ENCODE assay signal across 8 cellular contexts in the genomic region with DNA sequence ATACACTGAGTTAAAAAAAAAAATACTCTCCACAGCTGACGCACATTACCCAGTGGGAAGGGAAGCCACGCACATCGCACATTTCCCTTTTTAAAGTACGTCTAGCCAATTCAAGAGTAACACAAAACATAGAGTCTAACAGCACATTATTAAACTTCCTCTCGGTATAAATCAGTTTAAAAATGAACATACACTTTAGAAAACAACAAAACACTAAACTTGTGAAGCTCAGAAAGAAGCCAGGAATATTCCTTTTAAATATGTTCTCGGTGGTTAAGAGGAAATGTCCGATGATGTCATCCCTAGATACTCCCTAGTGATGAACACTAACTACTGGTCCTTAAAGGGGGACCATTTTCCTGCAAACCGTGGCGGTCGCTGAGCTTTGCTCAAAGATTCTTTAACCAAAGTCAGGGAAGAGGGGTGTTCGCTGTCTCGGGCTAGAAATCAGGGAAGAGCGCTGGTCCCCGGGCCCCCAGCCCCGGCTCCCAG. TPM values are rescaled to one million over a fixed set of nuclear protein-coding genes. Genes with fewer than 3 reads are reported as not detected.
A peak's percentile ranks its signal among the peaks of the same experiment; 100 is the strongest.
DNase-seq lines count a peak whose midpoint lies in the region; ATAC-seq, FAIRE-seq and TF ChIP-seq lines count a peak whose summit lies in the region.

No MANE protein-coding gene starts in this region.

- H3K9me3 Mint-ChIP-seq in activated naive CD8-positive, alpha-beta T cell treated with anti-CD3 and anti-CD28 coated beads, Interleukin-2, amount 10 ng/mL, durations not matched to agents 7 days and 5 days = peaks cover 7% of the 10 kb centered on the region

- DNase-seq in AG20443 (ENCODE audit: low spot score) = peak; percentile 46
- no peak for DNase-seq in GM18507 (ENCODE audit: extremely low spot score, insufficient read length, low read depth)
- DNase-seq in NCI-H2081 (lab: John Stamatoyannopoulos, UW) = peak; percentile 53 to 77
- no peak for DNase-seq in activated naive CD8-positive, alpha-beta T cell treated with anti-CD3 and anti-CD28 coated beads, Interleukin-2, amount 10 ng/mL, durations not matched to agents 7 days and 5 days
- peak; percentile 30 to 38 for DNase-seq in cardiac muscle cell (ENCODE audit: low read depth in 1 of 2, low spot score in 1 of 2)
- peak; percentile 45 for DNase-seq in pons (ENCODE audit: low spot score)
- no peak for DNase-seq in posterior vena cava (ENCODE audit: low spot score)

- POLR2A ChIA-PET in activated naive CD8-positive, alpha-beta T cell treated with anti-CD3 and anti-CD28 coated beads, Interleukin-2, amount 10 ng/mL, durations not matched to agents 7 days and 5 days (lab: Charles Lee) = interaction anchor here (1.0 to 1.6 kb wide), 4 partner anchors 10 to 154 kb away, joined by 3 to 9 read pairs (median 4); partner anchors contain the start of gene DUT

- H3K4me1 ChIP-seq in cardiac muscle cell (ENCODE audit: low read depth) = peaks cover 10% of the 10 kb centered on the region

- peak; percentile 85 for FAIRE-seq in GM18507 (lab: Jason Lieb, UNC)

- H3K27ac Mint-ChIP-seq in activated naive CD8-positive, alpha-beta T cell treated with anti-CD3 and anti-CD28 coated beads, Interleukin-2, amount 10 ng/mL, durations not matched to agents 7 days and 5 days = peak overlapping the region; percentile 80

- H3K4me1 Mint-ChIP-seq in activated naive CD8-positive, alpha-beta T cell treated with anti-CD3 and anti-CD28 coated beads, Interleukin-2, amount 10 ng/mL, durations not matched to agents 7 days and 5 days = peaks cover 21% of the 10 kb centered on the region

- H3K4me3 ChIP-seq in cardiac muscle cell = peak overlapping the region; percentile 83

- H3K27me3 ChIP-seq in cardiac muscle cell = no peaks in the 10 kb centered on the region

- peak overlapping the region; percentile 91 for H3K4me3 Mint-ChIP-seq in activated naive CD8-positive, alpha-beta T cell treated with anti-CD3 and anti-CD28 coated beads, Interleukin-2, amount 10 ng/mL, durations not matched to agents 7 days and 5 days

- no peaks in the 10 kb centered on the region for H3K9me3 ChIP-seq in cardiac muscle cell (ENCODE audit: low read depth)

- TF ChIP-seq CTCF in cardiac muscle cell (IDR thresholded peaks at IDR 0.05; ENCODE audit: low read depth, low read length) = no peak

- peak; percentile 68 for ATAC-seq in HG02938 (IDR thresholded peaks at IDR 0.05; ENCODE audit: unreplicated experiment)
- ATAC-seq in activated naive CD8-positive, alpha-beta T cell treated with anti-CD3 and anti-CD28 coated beads, Interleukin-2, amount 10 ng/mL, durations not matched to agents 7 days and 5 days (ENCODE audit: low read depth) = peak; percentile 58

- H3K27me3 Mint-ChIP-seq in activated naive CD8-positive, alpha-beta T cell treated with anti-CD3 and anti-CD28 coated beads, Interleukin-2, amount 10 ng/mL, durations not matched to agents 7 days and 5 days = peaks cover 9% of the 10 kb centered on the region

- H3K27ac ChIP-seq in cardiac muscle cell = peak overlapping the region; percentile 90

- intact Hi-C loops in posterior vena cava (cut with DNase I) = no loop called here

- H3K36me3 ChIP-seq in cardiac muscle cell = no peaks in the 10 kb centered on the region

- peaks cover 14% of the 10 kb centered on the region for H3K36me3 Mint-ChIP-seq in activated naive CD8-positive, alpha-beta T cell treated with anti-CD3 and anti-CD28 coated beads, Interleukin-2, amount 10 ng/mL, durations not matched to agents 7 days and 5 days

RNA-seq across cellular contexts. Expression of gene MYEF2, which starts 0.7 kb away (rescaled TPM):
- 10 to 100 TPM; 34.5 to 36.5 TPM for total RNA-seq in activated naive CD8-positive, alpha-beta T cell treated with anti-CD3 and anti-CD28 coated beads, Interleukin-2, amount 10 ng/mL, durations not matched to agents 7 days and 5 days
- total RNA-seq in cardiac muscle cell = 64.4 and 143 TPM in 2 replicates
- polyA plus RNA-seq in cardiac muscle cell = 35.5 and 57.3 TPM in 2 replicates
- 10 to 100 TPM; 16.5 to 34.5 TPM for total RNA-seq in posterior vena cava

RNA-seq across cellular contexts. Expression of gene CTXN2, which starts 14.0 kb away (rescaled TPM):
- not detected for total RNA-seq in activated naive CD8-positive, alpha-beta T cell treated with anti-CD3 and anti-CD28 coated beads, Interleukin-2, amount 10 ng/mL, durations not matched to agents 7 days and 5 days
- total RNA-seq in cardiac muscle cell = not detected in 2 replicates
- 0.06 TPM in 1 of 2 replicates, not detected in the other for polyA plus RNA-seq in cardiac muscle cell
- not detected for total RNA-seq in posterior vena cava

RNA-seq across cellular contexts. Expression of gene SLC12A1, which starts 28.7 kb away (rescaled TPM):
- total RNA-seq in activated naive CD8-positive, alpha-beta T cell treated with anti-CD3 and anti-CD28 coated beads, Interleukin-2, amount 10 ng/mL, durations not matched to agents 7 days and 5 days = not detected
- total RNA-seq in cardiac muscle cell (0.04 TPM in 1 of 2 replicates, not detected in the other), posterior vena cava (not detected)
- not detected in 2 replicates for polyA plus RNA-seq in cardiac muscle cell

RNA-seq across cellular contexts. Expression of gene SLC24A5, which starts 56.6 kb away (rescaled TPM):
- total RNA-seq in activated naive CD8-positive, alpha-beta T cell treated with anti-CD3 and anti-CD28 coated beads, Interleukin-2, amount 10 ng/mL, durations not matched to agents 7 days and 5 days = not detected
- not detected in 2 replicates for total RNA-seq in cardiac muscle cell
- polyA plus RNA-seq in cardiac muscle cell = 0.05 TPM in 1 of 2 replicates, not detected in the other
- total RNA-seq in posterior vena cava = not detected

Comparison
In these comparisons a context has a peak if more than half of its experiments do, and no peak if none do; other contexts are left out.
1. DNase-seq: peak in AG20443 (single experiment), NCI-H2081 (2 of 2), cardiac muscle cell (2 of 2) and pons (single experiment); none in GM18507 (single experiment), activated naive CD8-positive, alpha-beta T cell treated with anti-CD3 and anti-CD28 coated beads, Interleukin-2, amount 10 ng/mL, durations not matched to agents 7 days and 5 days (single experiment) and posterior vena cava (single experiment).